In genomic region chr1:74652711-74653131, GRCh38 we compare ENCODE assay signal across 8 cellular contexts. TPM values are rescaled to one million over a fixed set of nuclear protein-coding genes. Genes with fewer than 3 reads are reported as not detected.
DNase-seq lines count a peak whose midpoint lies in the region; ATAC-seq and TF ChIP-seq lines count a peak whose summit lies in the region.

No MANE protein-coding gene starts in this region.

- TF ChIP-seq CTCF in gastroesophageal sphincter (IDR thresholded peaks at IDR 0.05) = no peak

- H3K27ac ChIP-seq in mesodermal cell (ENCODE audit: low read depth, low read length, severe bottlenecking) (peak overlapping the region; percentile 20), gastroesophageal sphincter (no peak overlapping the region)

- 81 to 88% methylated on average over 3 to 5 of the region's 7 CpGs for WGBS in mesodermal cell (ENCODE audit: insufficient coverage in 2 of 2), 2 experiments
- WGBS in gastroesophageal sphincter (ENCODE audit: low coverage in 1 of 2), 2 donors = 55 to 67% methylated on average over 1 to 7 of the region's 7 CpGs

- no peak for TF ChIP-seq POLR2A in gastroesophageal sphincter (IDR thresholded peaks at IDR 0.05)

- ATAC-seq in HG03039 (IDR thresholded peaks at IDR 0.05; ENCODE audit: unreplicated experiment) (peak; percentile 97), gastroesophageal sphincter (no peak)

- H3K9me3 ChIP-seq in mesodermal cell (ENCODE audit: control insufficient read depth, low read length) = no peaks in the 10 kb centered on the region
- H3K9me3 ChIP-seq in gastroesophageal sphincter = no peaks in the 10 kb centered on the region

- no peaks in the 10 kb centered on the region for H3K27me3 ChIP-seq in gastroesophageal sphincter

- no peak for TF ChIP-seq EP300 in gastroesophageal sphincter (IDR thresholded peaks at IDR 0.05)

- H3K4me3 ChIP-seq in mesodermal cell (ENCODE audit: extremely low read depth, insufficient read depth, low read length, poor library complexity, severe bottlenecking) (no peak overlapping the region), gastroesophageal sphincter (no peak overlapping the region)

- H3K4me1 ChIP-seq in mesodermal cell (ENCODE audit: control insufficient read depth, insufficient read depth, low read length, poor library complexity, severe bottlenecking) (peaks cover 10% of the 10 kb centered on the region), gastroesophageal sphincter (no peaks in the 10 kb centered on the region)

- DNase-seq in SKM-1 treated with dmso at 0.1 percent for 144 hours (lab: John Stamatoyannopoulos, UW; ENCODE audit: unreplicated experiment) = peak; percentile 51
- no peak for DNase-seq in SKM-1 (lab: John Stamatoyannopoulos, UW; ENCODE audit: unreplicated experiment)
- DNase-seq in RKO (ENCODE audit: low spot score) = peak; percentile 0
- DNase-seq in SK-N-DZ (ENCODE audit: low spot score) = no peak
- DNase-seq in OCI-M1 (lab: John Stamatoyannopoulos, UW) = no peak

- H3K36me3 ChIP-seq in mesodermal cell (ENCODE audit: control insufficient read depth, insufficient read depth, low read length) (no peaks in the 10 kb centered on the region), gastroesophageal sphincter (no peaks in the 10 kb centered on the region)

RNA-seq across cellular contexts. Expression of gene ERICH3, which starts 20.9 kb away (rescaled TPM):
- polyA plus RNA-seq in mesodermal cell (2013, experiment 1 of 2) = not detected
- polyA plus RNA-seq in mesodermal cell (2013, experiment 2 of 2) = not detected
- under 1 TPM in 1 of 4 donors, not detected in 3; 0.13 TPM for total RNA-seq in gastroesophageal sphincter
- polyA plus RNA-seq in SK-N-DZ (2014; cell fraction: cytosol; rRNA removed) = 0.06 and 0.31 TPM in 2 replicates
- 0.45 and 0.69 TPM in 2 replicates for polyA plus RNA-seq in SK-N-DZ (2014; cell fraction: nucleus; rRNA removed)

Comparison
In these comparisons a context has a peak if more than half of its experiments do, and no peak if none do; other contexts are left out.
1. DNase-seq: peak in SKM-1 treated with dmso at 0.1 percent for 144 hours (single experiment) and RKO (single experiment); none in SKM-1 (single experiment), SK-N-DZ (single experiment) and OCI-M1 (single experiment).